ENCODE assay signal across 1 cellular context in genomic region chr12:115088995-115089841, GRCh38.
TF ChIP-seq lines count a peak whose summit lies in the region.

No MANE protein-coding gene starts in this region.

TF ChIP-seq in HepG2, 621 proteins besides CTCF, POLR2A, EP300 and RAD21 (continued from another document and continues in another):
- TF ChIP-seq ZBTB46 (CRISPR knock-in tag; IDR thresholded peaks at IDR 0.05; ENCODE audit: borderline replicate concordance) (no peak), ZNF598 (CRISPR knock-in tag; IDR thresholded peaks at IDR 0.05; ENCODE audit: borderline replicate concordance) (no peak; the same call in 1 of the 2 replicates), ZNF432 (CRISPR knock-in tag; IDR thresholded peaks at IDR 0.05; ENCODE audit: borderline replicate concordance) (no peak), ZNF770 (CRISPR knock-in tag; IDR thresholded peaks at IDR 0.05) (peak; percentile 65), BCL3 (CRISPR knock-in tag; IDR thresholded peaks at IDR 0.05) (peak; percentile 51; the same call in 1 of the 2 replicates), MTF2 (CRISPR knock-in tag; IDR thresholded peaks at IDR 0.05; ENCODE audit: borderline replicate concordance) (no peak), ZNF24 (IDR thresholded peaks at IDR 0.05) (no peak), MXD4 (CRISPR knock-in tag; IDR thresholded peaks at IDR 0.05) (peak; percentile 78; the same call in 1 of the 2 replicates), ZNF407 (CRISPR knock-in tag; IDR thresholded peaks at IDR 0.05; ENCODE audit: not compliant biosample characterization) (peak; percentile 34), GATA4 (IDR thresholded peaks at IDR 0.05; ENCODE audit: borderline replicate concordance, low read depth) (peak; percentile 78; the same call in 1 of the 2 replicates), PAXIP1 (CRISPR knock-in tag; conservative IDR thresholded peaks at IDR 0.05) (peak; percentile 97), SSRP1 (CRISPR knock-in tag; IDR thresholded peaks at IDR 0.05) (peak; percentile 30; the same call in 1 of the 2 replicates), MAFG (CRISPR knock-in tag; IDR thresholded peaks at IDR 0.05) (no peak; the same call in 1 of the 2 replicates), SNRNP70 (IDR thresholded peaks at IDR 0.05; ENCODE audit: low read depth, low read length) (no peak), ZFP1 (CRISPR knock-in tag; IDR thresholded peaks at IDR 0.05) (no peak), ZNF253 (CRISPR knock-in tag; IDR thresholded peaks at IDR 0.05; ENCODE audit: borderline replicate concordance) (no peak), THYN1 (CRISPR knock-in tag; IDR thresholded peaks at IDR 0.05; ENCODE audit: borderline replicate concordance, low read depth) (no peak), EZH2 (conservative IDR thresholded peaks at IDR 0.05; ENCODE audit: low read depth, low read length) (no peak), SAFB2 (CRISPR knock-in tag; IDR thresholded peaks at IDR 0.05; ENCODE audit: borderline replicate concordance, low read depth) (no peak), SATB2 (CRISPR knock-in tag; IDR thresholded peaks at IDR 0.05) (0 out of 2 replicates have a peak, but pooled peaks have one; percentile 45), TCF7L2 (IDR thresholded peaks at IDR 0.05; ENCODE audit: low read depth, low read length) (peak; percentile 78), MAF1 (CRISPR knock-in tag; IDR thresholded peaks at IDR 0.05; ENCODE audit: borderline replicate concordance) (no peak), SRF (IDR thresholded peaks at IDR 0.05; ENCODE audit: low read depth, low read length) (peak; percentile 68), ZNF329 (CRISPR knock-in tag; IDR thresholded peaks at IDR 0.05; ENCODE audit: low read depth) (peak; percentile 32; the same call in 1 of the 2 replicates), ZNF652 (CRISPR knock-in tag; IDR thresholded peaks at IDR 0.05; ENCODE audit: borderline replicate concordance, low read depth) (peak; percentile 90), BCL6 (CRISPR knock-in tag; IDR thresholded peaks at IDR 0.05) (peak; percentile 86), TMF1 (CRISPR knock-in tag; IDR thresholded peaks at IDR 0.05; ENCODE audit: low read depth) (peak; percentile 82; the same call in 1 of the 2 replicates), CERS6 (CRISPR knock-in tag; IDR thresholded peaks at IDR 0.05) (no peak), TFDP1 (CRISPR knock-in tag; IDR thresholded peaks at IDR 0.05; ENCODE audit: borderline replicate concordance) (peak; percentile 84; the same call in 1 of the 2 replicates), MBNL3 (CRISPR knock-in tag; conservative IDR thresholded peaks at IDR 0.05) (no peak), KDM4B (CRISPR knock-in tag; IDR thresholded peaks at IDR 0.05) (peak; percentile 87)
- TF ChIP-seq, protein P1, sequence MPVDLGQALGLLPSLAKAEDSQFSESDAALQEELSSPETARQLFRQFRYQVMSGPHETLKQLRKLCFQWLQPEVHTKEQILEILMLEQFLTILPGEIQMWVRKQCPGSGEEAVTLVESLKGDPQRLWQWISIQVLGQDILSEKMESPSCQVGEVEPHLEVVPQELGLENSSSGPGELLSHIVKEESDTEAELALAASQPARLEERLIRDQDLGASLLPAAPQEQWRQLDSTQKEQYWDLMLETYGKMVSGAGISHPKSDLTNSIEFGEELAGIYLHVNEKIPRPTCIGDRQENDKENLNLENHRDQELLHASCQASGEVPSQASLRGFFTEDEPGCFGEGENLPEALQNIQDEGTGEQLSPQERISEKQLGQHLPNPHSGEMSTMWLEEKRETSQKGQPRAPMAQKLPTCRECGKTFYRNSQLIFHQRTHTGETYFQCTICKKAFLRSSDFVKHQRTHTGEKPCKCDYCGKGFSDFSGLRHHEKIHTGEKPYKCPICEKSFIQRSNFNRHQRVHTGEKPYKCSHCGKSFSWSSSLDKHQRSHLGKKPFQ (CRISPR knock-in tag; IDR thresholded peaks at IDR 0.05; ENCODE audit: insufficient replicate concordance) = no peak
- TF ChIP-seq, protein P2, sequence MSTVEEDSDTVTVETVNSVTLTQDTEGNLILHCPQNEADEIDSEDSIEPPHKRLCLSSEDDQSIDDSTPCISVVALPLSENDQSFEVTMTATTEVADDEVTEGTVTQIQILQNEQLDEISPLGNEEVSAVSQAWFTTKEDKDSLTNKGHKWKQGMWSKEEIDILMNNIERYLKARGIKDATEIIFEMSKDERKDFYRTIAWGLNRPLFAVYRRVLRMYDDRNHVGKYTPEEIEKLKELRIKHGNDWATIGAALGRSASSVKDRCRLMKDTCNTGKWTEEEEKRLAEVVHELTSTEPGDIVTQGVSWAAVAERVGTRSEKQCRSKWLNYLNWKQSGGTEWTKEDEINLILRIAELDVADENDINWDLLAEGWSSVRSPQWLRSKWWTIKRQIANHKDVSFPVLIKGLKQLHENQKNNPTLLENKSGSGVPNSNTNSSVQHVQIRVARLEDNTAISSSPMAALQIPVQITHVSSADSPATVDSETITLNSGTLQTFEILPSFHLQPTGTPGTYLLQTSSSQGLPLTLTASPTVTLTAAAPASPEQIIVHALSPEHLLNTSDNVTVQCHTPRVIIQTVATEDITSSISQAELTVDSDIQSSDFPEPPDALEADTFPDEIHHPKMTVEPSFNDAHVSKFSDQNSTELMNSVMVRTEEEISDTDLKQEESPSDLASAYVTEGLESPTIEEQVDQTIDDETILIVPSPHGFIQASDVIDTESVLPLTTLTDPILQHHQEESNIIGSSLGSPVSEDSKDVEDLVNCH (CRISPR knock-in tag; IDR thresholded peaks at IDR 0.05) = no peak
